8 cellular contexts compared by ENCODE assay signal in the genomic region with DNA sequence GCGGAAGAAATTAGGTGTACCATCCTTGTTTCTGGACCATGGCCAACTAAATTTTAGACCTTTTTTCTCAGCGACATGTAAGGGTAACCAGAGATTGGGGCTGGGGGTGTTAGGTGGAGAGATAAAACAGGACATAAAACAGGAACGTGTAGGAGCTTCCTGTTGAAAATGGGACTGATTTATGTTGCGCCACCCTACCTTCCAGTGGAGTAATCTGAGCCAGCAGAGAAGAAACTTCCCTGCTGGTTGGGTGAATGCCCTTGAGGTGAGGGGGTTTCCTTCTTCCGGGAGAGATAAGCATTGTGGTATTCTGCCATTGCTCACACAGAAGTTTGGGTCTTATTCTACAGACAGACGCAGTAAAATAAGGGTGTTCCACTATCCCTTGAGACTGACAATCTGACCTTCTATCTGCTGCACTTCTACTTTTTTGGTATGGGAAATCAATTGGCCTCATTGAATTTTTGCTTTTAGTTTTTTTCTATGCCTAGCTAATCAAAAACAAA. TPM values are rescaled to one million over a fixed set of nuclear protein-coding genes. Genes with fewer than 3 reads are reported as not detected.
DNase-seq lines count a peak whose midpoint lies in the region; ATAC-seq, FAIRE-seq and TF ChIP-seq lines count a peak whose summit lies in the region.

No MANE protein-coding gene starts in this region.

- in situ Hi-C loops in gastrocnemius medialis (cut with MboI; ENCODE audit: low sequenced_read_pairs in 4 of 4): no loop called here

- peaks cover 21% of the 10 kb centered on the region for H3K4me1 Mint-ChIP-seq in astrocyte (ENCODE audit: low read depth, unreplicated experiment)

- H3K9ac ChIP-seq in astrocyte (ENCODE audit: low read length): no peak overlapping the region

- H3K4me3 Mint-ChIP-seq in astrocyte (ENCODE audit: unreplicated experiment): no peak overlapping the region

- no peaks in the 10 kb centered on the region for H3K9me3 Mint-ChIP-seq in astrocyte (ENCODE audit: unreplicated experiment)

- intact Hi-C loops in gastrocnemius medialis (cut with DNase I; ENCODE audit: low total_unique reads): no loop called here

- H3K27me3 ChIP-seq in astrocyte (ENCODE audit: insufficient read depth, low read length) (no peaks in the 10 kb centered on the region), osteoblast (ENCODE audit: insufficient read depth, low read length) (no peaks in the 10 kb centered on the region), gastrocnemius medialis (no peaks in the 10 kb centered on the region)

- H3K9me3 ChIP-seq in astrocyte (ENCODE audit: insufficient read depth, low read depth, low read length) (no peaks in the 10 kb centered on the region), osteoblast (ENCODE audit: low read depth, low read length) (no peaks in the 10 kb centered on the region), gastrocnemius medialis (no peaks in the 10 kb centered on the region)

- peak overlapping the region; percentile 87 for H3K4me3 ChIP-seq in GM12865 (ENCODE audit: low read depth, low read length)
- H3K4me3 ChIP-seq in astrocyte (ENCODE audit: insufficient read depth, low read depth, low read length): no peak overlapping the region
- H3K4me3 ChIP-seq in osteoblast (ENCODE audit: insufficient read depth, low read length): peak overlapping the region; percentile 2
- no peak overlapping the region for H3K4me3 ChIP-seq in gastrocnemius medialis

- TF ChIP-seq CTCF in GM12865 (IDR thresholded peaks at IDR 0.05; ENCODE audit: insufficient read depth, low read depth, low read length, missing control alignments): no peak
- no peak for TF ChIP-seq CTCF in astrocyte (IDR thresholded peaks at IDR 0.05; ENCODE audit: insufficient read depth, low read depth, low read length)
- no peak for TF ChIP-seq CTCF in osteoblast (IDR thresholded peaks at IDR 0.05; ENCODE audit: extremely low read depth, low read depth, low read length)
- no peak for TF ChIP-seq CTCF in gastrocnemius medialis (IDR thresholded peaks at IDR 0.05 in 4 of 5, conservative IDR thresholded peaks at IDR 0.05 in 1 of 5)

- no peak for TF ChIP-seq POLR2A in gastrocnemius medialis (IDR thresholded peaks at IDR 0.05)

- ATAC-seq in gastrocnemius medialis: no peak

- H4K20me1 ChIP-seq in astrocyte (ENCODE audit: insufficient read depth, low read length): peaks cover 45% of the 10 kb centered on the region
- H4K20me1 ChIP-seq in osteoblast (ENCODE audit: insufficient read depth, low read length): peaks cover 12% of the 10 kb centered on the region

- FAIRE-seq in astrocyte (lab: Jason Lieb, UNC): no peak

- H3K4me1 ChIP-seq in astrocyte (ENCODE audit: insufficient read depth, low read length): peaks cover 13% of the 10 kb centered on the region
- peaks cover 41% of the 10 kb centered on the region for H3K4me1 ChIP-seq in osteoblast (ENCODE audit: insufficient read depth, low read length)
- peaks cover 0 to 9% of the 10 kb centered on the region in 2 donors for H3K4me1 ChIP-seq in gastrocnemius medialis

- no peak overlapping the region for H2AFZ ChIP-seq in astrocyte (ENCODE audit: low read depth, low read length)
- H2AFZ ChIP-seq in osteoblast (ENCODE audit: low read length): no peak overlapping the region

- no peaks in the 10 kb centered on the region for H3K27me3 Mint-ChIP-seq in astrocyte (ENCODE audit: low read depth, unreplicated experiment)

- DNase-seq in GM12865 (ENCODE audit: low read depth): peak; percentile 90
- peak; percentile 85 for DNase-seq in NCI-H226
- DNase-seq in astrocyte (ENCODE audit: low read depth): no peak
- DNase-seq in osteoblast (ENCODE audit: insufficient read length, low spot score, missing footprints): no peak
- no peak for DNase-seq in NCI-H2081 (lab: John Stamatoyannopoulos, UW)
- no peak for DNase-seq in NCI-H1048 (lab: John Stamatoyannopoulos, UW)
- no peak for DNase-seq in gastrocnemius medialis
- DNase-seq in NCI-H526 treated with DMSO at 0.1 percent for 48 hours (lab: John Stamatoyannopoulos, UW): no peak

- no peaks in the 10 kb centered on the region for H3K36me3 ChIP-seq in astrocyte (ENCODE audit: insufficient read depth, low read length)
- no peaks in the 10 kb centered on the region for H3K36me3 ChIP-seq in osteoblast (ENCODE audit: insufficient read depth, low read length)
- no peaks in the 10 kb centered on the region for H3K36me3 ChIP-seq in gastrocnemius medialis

- H3K27ac ChIP-seq in astrocyte (ENCODE audit: low read depth, low read length) (no peak overlapping the region), osteoblast (ENCODE audit: low read depth, low read length) (peak overlapping the region; percentile 9), gastrocnemius medialis (no peak overlapping the region)

- no peak overlapping the region for H3K27ac Mint-ChIP-seq in astrocyte (ENCODE audit: unreplicated experiment)

- no peaks in the 10 kb centered on the region for H3K36me3 Mint-ChIP-seq in astrocyte (ENCODE audit: low read depth, unreplicated experiment)

- H3K4me2 ChIP-seq in astrocyte (ENCODE audit: low read length) (peak overlapping the region; percentile 42), osteoblast (ENCODE audit: insufficient read depth, low read length) (peak overlapping the region; percentile 90)

- H3K79me2 ChIP-seq in astrocyte (ENCODE audit: insufficient read depth, low read length) (peaks cover 86% of the 10 kb centered on the region), osteoblast (ENCODE audit: insufficient read depth, low read length) (peaks cover 88% of the 10 kb centered on the region)

RNA-seq across cellular contexts. Expression of a gene that starts 4.5 kb away (rescaled TPM):
- total RNA-seq in astrocyte (31.3 and 32.8 TPM in 2 replicates), osteoblast (86.3 and 99.2 TPM in 2 replicates), gastrocnemius medialis (1 to 10 TPM; 1.9 to 3.4 (median 2.3) TPM)

Comparison
In these comparisons a context has a peak if more than half of its experiments do, and no peak if none do; other contexts are left out.
1. DNase-seq: peak in GM12865 (single experiment) and NCI-H226 (single experiment); none in astrocyte (single experiment), osteoblast (single experiment), NCI-H2081 (0 of 2), NCI-H1048 (single experiment), gastrocnemius medialis (0 of 2) and NCI-H526 treated with DMSO at 0.1 percent for 48 hours (single experiment).
2. H3K4me3 ChIP-seq: peak in GM12865 (single experiment) and osteoblast (single experiment); none in astrocyte (single experiment) and gastrocnemius medialis (0 of 4).